ENCODE assay signal across 8 cellular contexts in genomic region chr15:80694624-80695098, GRCh38. TPM values are rescaled to one million over a fixed set of nuclear protein-coding genes. Genes with fewer than 3 reads are reported as not detected.
DNase-seq lines count a peak whose midpoint lies in the region; ATAC-seq and TF ChIP-seq lines count a peak whose summit lies in the region.

No MANE protein-coding gene starts in this region.

- no peak for DNase-seq in Caco-2
- DNase-seq in M059J (ENCODE audit: low read depth) = peak; percentile 48
- peak in 1 of 2 donors; percentile 45 for DNase-seq in activated T-cell treated with anti-CD3 and anti-CD28 coated beads, Interleukin-2, amount 50 U/mL, for 72 hours
- DNase-seq in progenitor cell of endocrine pancreas (ENCODE audit: low spot score, unreplicated experiment) = peak; percentile 20
- no peak for DNase-seq in DMS153 treated with DMSO at 0.1 percent for 48 hours (lab: John Stamatoyannopoulos, UW; ENCODE audit: unreplicated experiment)
- DNase-seq in SHP77 (lab: John Stamatoyannopoulos, UW) = no peak

- CTCF ChIA-PET in Caco-2 (lab: Charles Lee) = interaction anchor here (1.0 to 1.1 kb wide), 2 partner anchors 10 to 35 kb away, joined by 4 to 5 read pairs; no protein-coding TSS in a partner anchor

- H3K27ac ChIP-seq in gastroesophageal sphincter = peak overlapping the region; percentile 84 to 96 (median 90)

- no peaks in the 10 kb centered on the region for H3K9me3 Mint-ChIP-seq in Caco-2 (ENCODE audit: unreplicated experiment)
- H3K9me3 Mint-ChIP-seq in activated T-cell treated with anti-CD3 and anti-CD28 coated beads, Interleukin-2, amount 50 U/mL, for 72 hours = no peaks in the 10 kb centered on the region
- H3K9me3 Mint-ChIP-seq in progenitor cell of endocrine pancreas (ENCODE audit: low read depth) = no peaks in the 10 kb centered on the region

- WGBS in gastroesophageal sphincter (ENCODE audit: low coverage in 1 of 2), 2 donors = 0% methylated on average over 4 of the region's 46 CpGs; no CpG with 5 or more reads in 1 of the 2 donors

- H3K36me3 ChIP-seq in Caco-2 (ENCODE audit: control insufficient read depth, insufficient read depth, low read length) = no peaks in the 10 kb centered on the region
- no peaks in the 10 kb centered on the region for H3K36me3 ChIP-seq in gastroesophageal sphincter

- H3K4me3 Mint-ChIP-seq in Caco-2 (ENCODE audit: unreplicated experiment) = peak overlapping the region; percentile 77
- H3K4me3 Mint-ChIP-seq in activated T-cell treated with anti-CD3 and anti-CD28 coated beads, Interleukin-2, amount 50 U/mL, for 72 hours = peak overlapping the region; percentile 78 to 95
- peak overlapping the region; percentile 85 for H3K4me3 Mint-ChIP-seq in progenitor cell of endocrine pancreas (ENCODE audit: low read depth)

- no peaks in the 10 kb centered on the region for H3K27me3 ChIP-seq in Caco-2 (replicated peaks; ENCODE audit: control insufficient read depth, insufficient read depth, low read length)
- no peaks in the 10 kb centered on the region for H3K27me3 ChIP-seq in gastroesophageal sphincter

- TF ChIP-seq EP300 in gastroesophageal sphincter (IDR thresholded peaks at IDR 0.05) = no peak

- H3K27me3 Mint-ChIP-seq in Caco-2 (ENCODE audit: insufficient read depth, unreplicated experiment) (no peaks in the 10 kb centered on the region), progenitor cell of endocrine pancreas (no peaks in the 10 kb centered on the region)
- H3K27me3 Mint-ChIP-seq in activated T-cell treated with anti-CD3 and anti-CD28 coated beads, Interleukin-2, amount 50 U/mL, for 72 hours (ENCODE audit: low read depth) = peaks cover 5% of the 10 kb centered on the region

- H3K9me3 ChIP-seq in Caco-2 (no peaks in the 10 kb centered on the region), gastroesophageal sphincter (no peaks in the 10 kb centered on the region)

- H3K4me1 ChIP-seq in Caco-2 (peaks cover 15% of the 10 kb centered on the region), gastroesophageal sphincter (peaks cover 0 to 43% (median 9%) of the 10 kb centered on the region in 3 donors)

- intact Hi-C loops in Caco-2 (cut with micrococcal nuclease; ENCODE audit: unreplicated experiment) = loop anchor here (5.0 kb wide), 1 partner anchor 48 kb away; no protein-coding TSS in a partner anchor

- ATAC-seq in GM21576 (IDR thresholded peaks at IDR 0.05; ENCODE audit: unreplicated experiment) = peak; percentile 29
- ATAC-seq in activated T-cell treated with anti-CD3 and anti-CD28 coated beads, Interleukin-2, amount 50 U/mL, for 72 hours (replicated peaks in 1 of 2) = peak; percentile 49 to 51
- ATAC-seq in gastroesophageal sphincter = peak; percentile 4

- TF ChIP-seq CTCF in Caco-2 (IDR thresholded peaks at IDR 0.05; ENCODE audit: insufficient read depth in 1 of 2, low read depth in 1 of 2, low read length in 1 of 2, severe bottlenecking in 1 of 2, unreplicated experiment in 1 of 2) (no peak), gastroesophageal sphincter (IDR thresholded peaks at IDR 0.05) (no peak), progenitor cell of endocrine pancreas (IDR thresholded peaks at IDR 0.05; ENCODE audit: unreplicated experiment) (no peak)

- TF ChIP-seq POLR2A in gastroesophageal sphincter (IDR thresholded peaks at IDR 0.05) = no peak

- H3K36me3 Mint-ChIP-seq in Caco-2 (ENCODE audit: insufficient read depth, unreplicated experiment) (peaks cover 4% of the 10 kb centered on the region), progenitor cell of endocrine pancreas (ENCODE audit: insufficient read depth) (peaks cover 4% of the 10 kb centered on the region)
- H3K36me3 Mint-ChIP-seq in activated T-cell treated with anti-CD3 and anti-CD28 coated beads, Interleukin-2, amount 50 U/mL, for 72 hours (ENCODE audit: insufficient read depth in 2 of 2) = peaks cover 0 to 4% of the 10 kb centered on the region in 2 donors

- H3K4me3 ChIP-seq in Caco-2 (ENCODE audit: low read depth, low read length) (peak overlapping the region; percentile 72), gastroesophageal sphincter (peak overlapping the region; percentile 86 to 91)

- POLR2A ChIA-PET in Caco-2 (lab: Charles Lee) = interaction anchor here (1.1 kb wide), 1 partner anchor 26 kb away, joined by 3 read pairs; no protein-coding TSS in a partner anchor

- peaks cover 17% of the 10 kb centered on the region for H3K4me1 Mint-ChIP-seq in Caco-2 (ENCODE audit: low read depth, unreplicated experiment)
- peaks cover 16% of the 10 kb centered on the region for H3K4me1 Mint-ChIP-seq in activated T-cell treated with anti-CD3 and anti-CD28 coated beads, Interleukin-2, amount 50 U/mL, for 72 hours (ENCODE audit: low read depth)
- H3K4me1 Mint-ChIP-seq in progenitor cell of endocrine pancreas (ENCODE audit: low read depth) = peaks cover 19% of the 10 kb centered on the region

- BruUV-seq in Caco-2 (replicated peaks; lab: Mats Ljungman, UMichigan) = no TSS peak

- peak overlapping the region; percentile 63 for H3K27ac Mint-ChIP-seq in Caco-2 (ENCODE audit: unreplicated experiment)
- H3K27ac Mint-ChIP-seq in activated T-cell treated with anti-CD3 and anti-CD28 coated beads, Interleukin-2, amount 50 U/mL, for 72 hours = peak overlapping the region; percentile 90
- H3K27ac Mint-ChIP-seq in progenitor cell of endocrine pancreas = peak overlapping the region; percentile 80

RNA-seq across cellular contexts. Expression of gene ABHD17C, which starts 0.4 kb away (rescaled TPM):
- total RNA-seq in Caco-2 (2022) (19.2 and 25.0 TPM in 2 replicates), gastroesophageal sphincter (1 to 10 TPM; 1.4 to 5.4 (median 3.5) TPM), progenitor cell of endocrine pancreas (19.8 and 20.6 TPM in 2 replicates)
- 3.2 and 7.2 TPM in 2 replicates for total RNA-seq in M059J (2014; rRNA removed; shearing (Covaris generic))
- 1 to 10 TPM; 7.0 to 9.1 TPM for total RNA-seq in activated T-cell treated with anti-CD3 and anti-CD28 coated beads, Interleukin-2, amount 50 U/mL, for 72 hours

Comparison
In these comparisons a context has a peak if more than half of its experiments do, and no peak if none do; other contexts are left out.
1. DNase-seq: peak in M059J (single experiment) and progenitor cell of endocrine pancreas (single experiment); none in Caco-2 (0 of 2), DMS153 treated with DMSO at 0.1 percent for 48 hours (single experiment) and SHP77 (0 of 2).
2. Peak in every context shown above with its lines, with median percentiles within 50 percentile points of each other: H3K27ac Mint-ChIP-seq, H3K4me3 Mint-ChIP-seq and ATAC-seq.